1 cellular context compared by ENCODE assay signal in genomic region chr9:125754096-125754495, GRCh38.
TF ChIP-seq lines count a peak whose summit lies in the region.

No MANE protein-coding gene starts in this region.

TF ChIP-seq in HEK293, 187 proteins besides CTCF, POLR2A, EP300 and RAD21 (continued from another document):
- no peak for TF ChIP-seq ZNF398 (tag by site-specific recombination; IDR thresholded peaks at IDR 0.05)
- no peak for TF ChIP-seq ZNF510 (tag by site-specific recombination; IDR thresholded peaks at IDR 0.05; ENCODE audit: insufficient replicate concordance)
- TF ChIP-seq FEZF1 (tag by site-specific recombination; IDR thresholded peaks at IDR 0.05) = peak; percentile 85
- no peak for TF ChIP-seq ZBTB44 (tag by site-specific recombination; IDR thresholded peaks at IDR 0.05)
- peak; percentile 26; the same call in 1 of the 2 replicates for TF ChIP-seq PRDM6 (tag by site-specific recombination; IDR thresholded peaks at IDR 0.05)
- no peak for TF ChIP-seq REPIN1 (tag by site-specific recombination; IDR thresholded peaks at IDR 0.05; ENCODE audit: low read depth)
- no peak for TF ChIP-seq ZNF114 (tag by site-specific recombination; IDR thresholded peaks at IDR 0.05)
- no peak for TF ChIP-seq SP7 (tag by site-specific recombination; IDR thresholded peaks at IDR 0.05)
- TF ChIP-seq ZNF449 (tag by site-specific recombination; IDR thresholded peaks at IDR 0.05) = no peak
- no peak for TF ChIP-seq ZBTB11 (tag by site-specific recombination; conservative IDR thresholded peaks at IDR 0.05; ENCODE audit: low read depth)
- TF ChIP-seq ZNF521 (tag by site-specific recombination; IDR thresholded peaks at IDR 0.05) = no peak
- TF ChIP-seq ZNF311 (tag by site-specific recombination; IDR thresholded peaks at IDR 0.05; ENCODE audit: borderline replicate concordance) = no peak
- TF ChIP-seq ZNF140 (tag by site-specific recombination; IDR thresholded peaks at IDR 0.05) = no peak
- TF ChIP-seq ZNF76 (tag by site-specific recombination; IDR thresholded peaks at IDR 0.05; ENCODE audit: borderline replicate concordance, low read depth) = no peak
